ENCODE assay signal across 22 cellular contexts in the genomic region with DNA sequence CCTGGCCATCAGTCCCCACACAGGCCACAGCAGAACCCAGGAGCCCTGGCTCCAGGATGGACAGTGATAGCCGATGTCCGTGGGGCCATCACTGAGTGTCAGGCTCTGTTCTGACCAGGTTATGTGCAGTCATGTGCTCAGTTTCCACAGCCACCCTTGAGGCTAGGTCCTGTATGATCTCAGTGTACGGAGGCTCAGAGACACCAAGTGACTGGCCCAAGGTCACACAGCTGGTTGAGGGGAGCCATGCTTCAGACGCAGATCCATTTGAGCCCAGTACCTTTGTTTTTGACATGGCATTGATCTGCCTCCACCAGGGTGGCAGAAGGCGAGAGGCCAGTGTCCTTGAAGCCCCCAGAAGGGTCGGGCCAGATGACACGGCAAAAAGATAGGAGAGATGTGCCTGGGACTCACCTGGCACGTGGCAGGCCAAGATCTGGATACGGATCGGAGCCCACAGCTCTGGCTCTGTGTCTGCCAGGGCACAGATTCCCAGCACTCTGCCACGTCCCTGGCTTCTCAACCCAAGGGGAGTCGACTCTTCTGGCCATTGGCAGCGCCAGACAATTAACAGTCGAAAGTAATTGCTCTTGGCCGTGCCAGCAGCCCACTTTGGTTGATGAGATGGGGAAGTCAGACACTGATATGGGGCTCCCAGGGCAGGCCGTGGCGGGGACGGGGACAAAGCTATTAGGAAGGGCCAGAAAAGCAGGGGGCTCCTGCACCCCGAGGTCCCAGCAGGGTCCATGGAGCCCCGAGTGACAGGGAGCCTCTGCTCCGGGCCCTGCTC. TPM values are rescaled to one million over a fixed set of nuclear protein-coding genes. Genes with fewer than 3 reads are reported as not detected.
DNase-seq lines count a peak whose midpoint lies in the region; ATAC-seq, FAIRE-seq and TF ChIP-seq lines count a peak whose summit lies in the region.
"Had no signal": no experiment of that assay in that cellular context is flagged by ENCODE, and none has a peak within 500 bp of the region (broad histone marks: within the 10 kb centered on the region; RNA-seq: fewer than 3 reads in every experiment).

No MANE protein-coding gene starts in this region.

- TF ChIP-seq EP300 in HepG2 (IDR thresholded peaks at IDR 0.05; ENCODE audit: low read depth in 2 of 2, low read length in 2 of 2) (no peak), HepG2 (CRISPR knock-in tag; IDR thresholded peaks at IDR 0.05; ENCODE audit: borderline replicate concordance) (no peak), K562 (IDR thresholded peaks at IDR 0.05; ENCODE audit: low read length) (no peak)

- H3K36me3 ChIP-seq in HepG2 (replicated peaks in 1 of 2; ENCODE audit: control insufficient read depth in 1 of 2, insufficient read depth in 2 of 2, low read length in 2 of 2) = no peaks in the 10 kb centered on the region
- no peaks in the 10 kb centered on the region for H3K36me3 ChIP-seq in right lobe of liver
- H3K36me3 ChIP-seq in K562 (ENCODE audit: control insufficient read depth, insufficient read depth, low read length) = no peaks in the 10 kb centered on the region
- H3K36me3 ChIP-seq: MG63, SJSA1 had no signal

- H3K4me3 ChIP-seq in HepG2 (replicated peaks in 1 of 3; ENCODE audit: insufficient read depth in 1 of 3, low read depth in 2 of 3, low read length in 3 of 3) = no peak overlapping the region
- H3K4me3 ChIP-seq in right lobe of liver = no peak overlapping the region
- no peak overlapping the region for H3K4me3 ChIP-seq in K562
- H3K4me3 ChIP-seq: MG63, PC-9, SJSA1 had no signal

- TF ChIP-seq POLR2A in HepG2 (IDR thresholded peaks at IDR 0.05; ENCODE audit: insufficient read depth in 1 of 2, low read depth in 2 of 2, low read length in 2 of 2) (no peak), right lobe of liver (IDR thresholded peaks at IDR 0.05) (no peak), K562 (conservative IDR thresholded peaks at IDR 0.05) (no peak)

- DNase-seq in HepG2 (ENCODE audit: low spot score) (no peak), right lobe of liver (no peak), K562 (ENCODE audit: extremely low read depth in 1 of 4, low spot score in 3 of 4) (no peak), DMS153 (lab: John Stamatoyannopoulos, UW) (no peak), retina (no peak), left lobe of liver (ENCODE audit: low spot score) (no peak), NCI-H1436 treated with DMSO at 0.1 percent for 48 hours (lab: John Stamatoyannopoulos, UW) (no peak)
- DNase-seq: Calu3; CD8-positive, alpha-beta memory T cell; DMS53; GF-D8; MG63; NCI-H1417; NCI-H187; NCI-H526; PC-9; RPMI8226 had no signal

- H3K27me3 ChIP-seq in HepG2 (ENCODE audit: control insufficient read depth in 1 of 2, insufficient read depth in 2 of 2, low read length in 2 of 2) = peaks cover 0 to 5% of the 10 kb centered on the region in 2 experiments; a peak in 2 of 5 replicates
- H3K27me3 ChIP-seq in right lobe of liver = no peaks in the 10 kb centered on the region
- H3K27me3 ChIP-seq in K562 (ENCODE audit: control insufficient read depth in 2 of 2, insufficient read depth in 2 of 2, low read length in 2 of 2) = peaks cover 17 to 50% of the 10 kb centered on the region in 2 experiments; a peak in 4 of 5 replicates
- no peaks in the 10 kb centered on the region for H3K27me3 ChIP-seq in layer of hippocampus (ENCODE audit: control insufficient read depth, insufficient read depth, low read length)
- H3K27me3 ChIP-seq: MG63, SJSA1 had no signal

- H3K9me3 ChIP-seq in HepG2 (ENCODE audit: low read length) (no peaks in the 10 kb centered on the region), right lobe of liver (no peaks in the 10 kb centered on the region), K562 (replicated peaks; ENCODE audit: control insufficient read depth, insufficient read depth, low read depth, low read length) (peaks cover 12% of the 10 kb centered on the region)

- in situ Hi-C loops in HepG2 (cut with HindIII; ENCODE audit: extremely low pct_ligation_motif_present, low pct_unique_long_range_greater_than_20kb) (no loop called here), K562 (cut with MboI) (no loop called here)

- peaks cover under 1% of the 10 kb centered on the region for H3K9me1 ChIP-seq in K562 (ENCODE audit: control insufficient read depth, insufficient read depth, low read length)

- FAIRE-seq in HepG2 (lab: Jason Lieb, UNC) (no peak), K562 (lab: Jason Lieb, UNC) (no peak)
- FAIRE-seq: H1 had no signal

- H3K79me2 ChIP-seq in HepG2 (ENCODE audit: insufficient read depth, low read length) (no peaks in the 10 kb centered on the region), K562 (ENCODE audit: control insufficient read depth, insufficient read depth, low read length) (no peaks in the 10 kb centered on the region)

- TF ChIP-seq CTCF in HepG2 (CRISPR knock-in tag; IDR thresholded peaks at IDR 0.05) (no peak), right lobe of liver (IDR thresholded peaks at IDR 0.05) (no peak), K562 (IDR thresholded peaks at IDR 0.05 in 2 of 3, conservative IDR thresholded peaks at IDR 0.05 in 1 of 3; ENCODE audit: insufficient read depth in 2 of 3, low read depth in 1 of 3, low read length in 3 of 3) (no peak)

- BruUV-seq in HepG2 (replicated peaks; lab: Mats Ljungman, UMichigan) = no TSS peak
- BruUV-seq in K562 (replicated peaks; lab: Mats Ljungman, UMichigan) = no TSS peak

- H3K4me2 ChIP-seq in HepG2 (ENCODE audit: low read depth, low read length) (peak overlapping the region; percentile 56; the same call in 1 of the 2 replicates), K562 (ENCODE audit: insufficient read depth, low read length) (no peak overlapping the region)
- H3K4me2 ChIP-seq: PC-9 had no signal

- H2AFZ ChIP-seq in HepG2 (ENCODE audit: low read length) = no peak overlapping the region
- H2AFZ ChIP-seq in K562 (ENCODE audit: low read depth, low read length) = no peak overlapping the region
- H2AFZ ChIP-seq: PC-9 had no signal

- H4K20me1 ChIP-seq in HepG2 (ENCODE audit: insufficient read depth, low read length) = no peaks in the 10 kb centered on the region
- H4K20me1 ChIP-seq in K562 (replicated peaks; ENCODE audit: control insufficient read depth, insufficient read depth, low read length) = peaks cover 19% of the 10 kb centered on the region

- H3K27ac ChIP-seq in HepG2 (ENCODE audit: extremely low read length, insufficient read depth, low read length) = no peak overlapping the region
- H3K27ac ChIP-seq in right lobe of liver = no peak overlapping the region
- no peak overlapping the region for H3K27ac ChIP-seq in K562 (ENCODE audit: extremely low read depth, low read depth, low read length)
- H3K27ac ChIP-seq in layer of hippocampus (ENCODE audit: low read depth, low read length) = peak overlapping the region; percentile 77
- H3K27ac ChIP-seq: C4-2B, PC-9, SJSA1 had no signal

- H3K4me1 ChIP-seq in HepG2 (ENCODE audit: insufficient read depth, low read length) (peaks cover 27% of the 10 kb centered on the region), right lobe of liver (no peaks in the 10 kb centered on the region), K562 (replicated peaks in 1 of 2; ENCODE audit: control insufficient read depth in 2 of 2, insufficient read depth in 2 of 2, low read length in 2 of 2) (peaks cover 0 to 30% of the 10 kb centered on the region in 2 experiments; a peak in 2 of 5 replicates)
- H3K4me1 ChIP-seq: SJSA1 had no signal

- ATAC-seq in HepG2 = no peak
- no peak for ATAC-seq in right lobe of liver
- ATAC-seq in K562 = no peak
- ATAC-seq in left lobe of liver = no peak

- TF ChIP-seq RAD21 in HepG2 (CRISPR knock-in tag; IDR thresholded peaks at IDR 0.05) = no peak
- no peak for TF ChIP-seq RAD21 in K562 (CRISPR knock-in tag; conservative IDR thresholded peaks at IDR 0.05 in 1 of 2, IDR thresholded peaks at IDR 0.05 in 1 of 2)

- POLR2A ChIA-PET in HepG2 (lab: Yijun Ruan, JAX) (no interaction called here), K562 (lab: Yijun Ruan, JAX) (interaction anchor here (1.6 kb wide), 1 partner anchor 12 kb away, joined by 6 read pairs; no protein-coding TSS in a partner anchor)

- WGBS in HepG2 (ENCODE audit: low lambda C conversion rate) = 61% methylated on average over 9 of the region's 21 CpGs
- WGBS in right lobe of liver (ENCODE audit: insufficient coverage, low coverage, low lambda C conversion rate, missing lambda C conversion rate) = 94% methylated on average over 9 of the region's 21 CpGs
- WGBS in K562 (ENCODE audit: insufficient coverage, low coverage, missing lambda C conversion rate) = 15% methylated on average over 21 of the region's 21 CpGs

- no peak overlapping the region for H3K9ac ChIP-seq in HepG2 (ENCODE audit: insufficient read depth, low read depth, low read length)
- peak overlapping the region in 1 of 2 experiments; percentile 59; a peak in 1 of 4 replicates for H3K9ac ChIP-seq in K562 (ENCODE audit: insufficient read depth in 1 of 2, low read depth in 2 of 2, low read length in 2 of 2)

- CTCF ChIA-PET in HepG2 (lab: Yijun Ruan, JAX; ENCODE audit: low intra/inter-chr PET ratio, low total read pairs) = no interaction called here
- CTCF ChIA-PET in K562 (lab: Yijun Ruan, JAX; ENCODE audit: low intra/inter-chr PET ratio) = no interaction called here

- intact Hi-C loops in HepG2 (cut with micrococcal nuclease; ENCODE audit: unreplicated experiment) = no loop called here
- intact Hi-C loops in right lobe of liver (cut with DNase I) = loop anchor here in 1 of 2 donors (5.0 kb wide), 1 partner anchor 62 kb away; no protein-coding TSS in a partner anchor
- intact Hi-C loops in K562 (cut with micrococcal nuclease) = no loop called here

RNA-seq across cellular contexts. Expression of a gene that starts 15.6 kb away (rescaled TPM):
- total RNA-seq in HepG2 (2016; rRNA removed; fragmentation: Illumina TruSeq; extraction: Trizol) (1.3 and 1.7 TPM in 2 replicates), right lobe of liver (1 to 10 TPM; 3.7 to 6.3 (median 4.9) TPM), K562 (2014; rRNA removed) (1.0 and 1.1 TPM in 2 replicates), K562 (2014; rRNA removed; fragmentation: Illumina TruSeq; extraction: Trizol) (0.13 and 0.76 TPM in 2 replicates), K562 (2015; rRNA removed; fragmentation: Illumina TruSeq; extraction: Trizol) (0.53 and 0.69 TPM in 2 replicates), K562 (2021) (1.8 and 1.9 TPM in 2 replicates), left lobe of liver (4.8 TPM)
- 0.61 and 0.62 TPM in 2 replicates for total RNA-seq in HepG2 (2016; cell fraction: cytosol; rRNA removed; fragmentation: Illumina TruSeq; extraction: Trizol; ENCODE audit: low read depth)
- total RNA-seq in HepG2 (2016; cell fraction: insoluble cytoplasmic fraction; rRNA removed; fragmentation: Illumina TruSeq; extraction: Trizol) = 1.1 and 1.6 TPM in 2 replicates
- 1.6 and 1.7 TPM in 2 replicates for total RNA-seq in HepG2 (2016; cell fraction: membrane; rRNA removed; fragmentation: Illumina TruSeq; extraction: Trizol)
- total RNA-seq in HepG2 (2016; cell fraction: nucleus; rRNA removed; fragmentation: Illumina TruSeq; extraction: Trizol) = 1.2 and 1.7 TPM in 2 replicates
- polyA plus RNA-seq in HepG2 (2011; rRNA removed) (2.4 and 3.1 TPM in 2 replicates), K562 (2011; rRNA removed) (1.4 and 2.8 TPM in 2 replicates), K562 (2014; fragmentation: Illumina TruSeq; extraction: Trizol) (1.5 TPM in 2 replicates), K562 (2014; fragmentation: Nextera tagmentation; extraction: Ambion mirVana) (not detected), K562 (2014; rRNA removed) (1.00 and 1.2 TPM in 2 replicates)
- polyA plus RNA-seq in HepG2 (2011; cell fraction: cytosol; rRNA removed) = 2.1 and 2.9 TPM in 2 replicates
- polyA plus RNA-seq in HepG2 (2011; cell fraction: nucleus; rRNA removed) = 8.0 and 8.2 TPM in 2 replicates
- 3.2 TPM in 2 replicates for polyA plus RNA-seq in HepG2 (2012)
- polyA plus RNA-seq in HepG2 (2016; cell fraction: cytosol; fragmentation: Illumina TruSeq; extraction: Trizol; ENCODE audit: low read depth) = 0.58 and 0.84 TPM in 2 replicates
- 1.7 and 2.0 TPM in 2 replicates for polyA plus RNA-seq in HepG2 (2016; cell fraction: insoluble cytoplasmic fraction; fragmentation: Illumina TruSeq; extraction: Trizol; ENCODE audit: low read depth)
- 1.4 and 1.6 TPM in 2 replicates for polyA plus RNA-seq in HepG2 (2016; cell fraction: membrane; fragmentation: Illumina TruSeq; extraction: Trizol; ENCODE audit: low read depth)
- polyA plus RNA-seq in HepG2 (2016; cell fraction: nucleus; fragmentation: Illumina TruSeq; extraction: Trizol; ENCODE audit: insufficient read depth, low read depth) = 3.6 and 4.8 TPM in 2 replicates
- 6.3 and 14.8 TPM in 2 replicates for polyA minus RNA-seq in HepG2 (2011; rRNA and poly(A)+ RNA removed; ENCODE audit: low replicate concordance)
- 1.1 and 1.3 TPM in 2 replicates for polyA minus RNA-seq in HepG2 (2011; cell fraction: cytosol; rRNA and poly(A)+ RNA removed)
- polyA minus RNA-seq in HepG2 (2011; cell fraction: nucleus; rRNA and poly(A)+ RNA removed) = 1.9 and 2.9 TPM in 2 replicates
- total RNA-seq in K562 (2011; cell fraction: chromatin; rRNA removed; ENCODE audit: low replicate concordance) = 2.9 and 11.6 TPM in 2 replicates
- total RNA-seq in K562 (2011; cell fraction: nucleolus; rRNA removed) = 6.2 and 7.6 TPM in 2 replicates
- 3.4 and 4.6 TPM in 2 replicates for total RNA-seq in K562 (2011; cell fraction: nucleoplasm; rRNA removed)
- 2.5 and 3.6 TPM in 2 replicates for polyA plus RNA-seq in K562 (2011; cell fraction: cytosol; rRNA removed)
- 4.8 and 5.7 TPM in 2 replicates for polyA plus RNA-seq in K562 (2011; cell fraction: nucleus; rRNA removed)
- 1.2 and 5.4 TPM in 2 replicates for polyA plus RNA-seq in K562 (2012)
- polyA minus RNA-seq in K562 (2011; rRNA and poly(A)+ RNA removed) = 2.9 and 3.4 TPM in 2 replicates
- 3.0 and 3.9 TPM in 2 replicates for polyA minus RNA-seq in K562 (2011; cell fraction: cytosol; rRNA and poly(A)+ RNA removed)
- polyA minus RNA-seq in K562 (2011; cell fraction: nucleus; rRNA and poly(A)+ RNA removed) = 3.5 and 5.4 TPM in 2 replicates

RNA-seq across cellular contexts. Expression of a gene that starts 28.6 kb away (rescaled TPM):
- 0.07 TPM in 2 replicates for total RNA-seq in HepG2 (2016; rRNA removed; fragmentation: Illumina TruSeq; extraction: Trizol)
- total RNA-seq in HepG2 (2016; cell fraction: cytosol; rRNA removed; fragmentation: Illumina TruSeq; extraction: Trizol; ENCODE audit: low read depth) = 0.30 TPM in 1 of 2 replicates, not detected in the other
- 0.09 and 0.30 TPM in 2 replicates for total RNA-seq in HepG2 (2016; cell fraction: insoluble cytoplasmic fraction; rRNA removed; fragmentation: Illumina TruSeq; extraction: Trizol)
- total RNA-seq in HepG2 (2016; cell fraction: membrane; rRNA removed; fragmentation: Illumina TruSeq; extraction: Trizol) = 0.15 and 0.17 TPM in 2 replicates
- 0.09 and 0.22 TPM in 2 replicates for total RNA-seq in HepG2 (2016; cell fraction: nucleus; rRNA removed; fragmentation: Illumina TruSeq; extraction: Trizol)
- 0.17 TPM in 2 replicates for polyA plus RNA-seq in HepG2 (2011; rRNA removed)
- 0.05 and 0.13 TPM in 2 replicates for polyA plus RNA-seq in HepG2 (2011; cell fraction: cytosol; rRNA removed)
- 0.73 and 1.3 TPM in 2 replicates for polyA plus RNA-seq in HepG2 (2011; cell fraction: nucleus; rRNA removed)
- 1.5 and 1.8 TPM in 2 replicates for polyA plus RNA-seq in HepG2 (2012)
- polyA plus RNA-seq in HepG2 (2016; cell fraction: cytosol; fragmentation: Illumina TruSeq; extraction: Trizol; ENCODE audit: low read depth) = 0.23 and 0.25 TPM in 2 replicates
- polyA plus RNA-seq in HepG2 (2016; cell fraction: insoluble cytoplasmic fraction; fragmentation: Illumina TruSeq; extraction: Trizol; ENCODE audit: low read depth) = 0.54 and 0.83 TPM in 2 replicates
- 0.34 and 0.41 TPM in 2 replicates for polyA plus RNA-seq in HepG2 (2016; cell fraction: membrane; fragmentation: Illumina TruSeq; extraction: Trizol; ENCODE audit: low read depth)
- polyA plus RNA-seq in HepG2 (2016; cell fraction: nucleus; fragmentation: Illumina TruSeq; extraction: Trizol; ENCODE audit: insufficient read depth, low read depth) = 1.3 and 1.5 TPM in 2 replicates
- polyA minus RNA-seq in HepG2 (2011; rRNA and poly(A)+ RNA removed; ENCODE audit: low replicate concordance) = 0.34 TPM in 1 of 2 replicates, not detected in the other
- 0.97 and 1.1 TPM in 2 replicates for polyA minus RNA-seq in HepG2 (2011; cell fraction: cytosol; rRNA and poly(A)+ RNA removed)
- polyA minus RNA-seq in HepG2 (2011; cell fraction: nucleus; rRNA and poly(A)+ RNA removed) = 0.25 and 0.26 TPM in 2 replicates
- under 1 TPM in 4 of 6 experiments, not detected in 2; 0.07 to 0.37 (median 0.12) TPM for total RNA-seq in right lobe of liver
- 0.14 and 0.35 TPM in 2 replicates for total RNA-seq in K562 (2011; cell fraction: chromatin; rRNA removed; ENCODE audit: low replicate concordance)
- total RNA-seq in K562 (2011; cell fraction: nucleolus; rRNA removed) = 0.17 and 0.26 TPM in 2 replicates
- total RNA-seq in K562 (2011; cell fraction: nucleoplasm; rRNA removed) = 0.22 and 0.53 TPM in 2 replicates
- 0.05 TPM in 1 of 2 replicates, not detected in the other for total RNA-seq in K562 (2014; rRNA removed)
- total RNA-seq in K562 (2014; rRNA removed; fragmentation: Illumina TruSeq; extraction: Trizol) = not detected in 2 replicates
- total RNA-seq in K562 (2015; rRNA removed; fragmentation: Illumina TruSeq; extraction: Trizol) = 0.04 TPM in 1 of 2 replicates, not detected in the other
- total RNA-seq in K562 (2021) = 0.29 and 0.42 TPM in 2 replicates
- 0.07 TPM in 1 of 2 replicates, not detected in the other for polyA plus RNA-seq in K562 (2011; rRNA removed)
- 0.09 and 0.13 TPM in 2 replicates for polyA plus RNA-seq in K562 (2011; cell fraction: cytosol; rRNA removed)
- 0.25 and 0.30 TPM in 2 replicates for polyA plus RNA-seq in K562 (2011; cell fraction: nucleus; rRNA removed)
- polyA plus RNA-seq in K562 (2012) = 0.16 and 0.22 TPM in 2 replicates
- 0.06 and 0.14 TPM in 2 replicates for polyA plus RNA-seq in K562 (2014; fragmentation: Illumina TruSeq; extraction: Trizol)
- not detected for polyA plus RNA-seq in K562 (2014; fragmentation: Nextera tagmentation; extraction: Ambion mirVana)
- not detected in 2 replicates for polyA plus RNA-seq in K562 (2014; rRNA removed)
- polyA minus RNA-seq in K562 (2011; rRNA and poly(A)+ RNA removed) = 0.06 TPM in 1 of 2 replicates, not detected in the other
- 0.29 and 0.82 TPM in 2 replicates for polyA minus RNA-seq in K562 (2011; cell fraction: cytosol; rRNA and poly(A)+ RNA removed)
- polyA minus RNA-seq in K562 (2011; cell fraction: nucleus; rRNA and poly(A)+ RNA removed) = 0.11 and 0.13 TPM in 2 replicates
- 0.15 TPM for total RNA-seq in left lobe of liver
- total RNA-seq: CD8-positive, alpha-beta memory T cell; LHCN-M2; SJSA1 had no signal
- polyA plus RNA-seq: CD8-positive, alpha-beta memory T cell had no signal

RNA-seq across cellular contexts. Expression of a gene that starts 42.7 kb away (rescaled TPM):
- total RNA-seq in HepG2 (2016; rRNA removed; fragmentation: Illumina TruSeq; extraction: Trizol) = 4.0 and 8.0 TPM in 2 replicates
- 0.97 and 1.0 TPM in 2 replicates for total RNA-seq in HepG2 (2016; cell fraction: cytosol; rRNA removed; fragmentation: Illumina TruSeq; extraction: Trizol; ENCODE audit: low read depth)
- 4.0 and 9.1 TPM in 2 replicates for total RNA-seq in HepG2 (2016; cell fraction: insoluble cytoplasmic fraction; rRNA removed; fragmentation: Illumina TruSeq; extraction: Trizol)
- total RNA-seq in HepG2 (2016; cell fraction: membrane; rRNA removed; fragmentation: Illumina TruSeq; extraction: Trizol) = 2.2 and 3.4 TPM in 2 replicates
- 7.5 and 8.2 TPM in 2 replicates for total RNA-seq in HepG2 (2016; cell fraction: nucleus; rRNA removed; fragmentation: Illumina TruSeq; extraction: Trizol)
- polyA plus RNA-seq in HepG2 (2011; rRNA removed) = 10.3 and 14.6 TPM in 2 replicates
- polyA plus RNA-seq in HepG2 (2011; cell fraction: cytosol; rRNA removed) = 6.6 and 7.8 TPM in 2 replicates
- 7.6 and 8.4 TPM in 2 replicates for polyA plus RNA-seq in HepG2 (2011; cell fraction: nucleus; rRNA removed)
- polyA plus RNA-seq in HepG2 (2012) = 10.1 and 12.0 TPM in 2 replicates
- polyA plus RNA-seq in HepG2 (2016; cell fraction: cytosol; fragmentation: Illumina TruSeq; extraction: Trizol; ENCODE audit: low read depth) = 0.41 and 0.42 TPM in 2 replicates
- 2.8 and 3.6 TPM in 2 replicates for polyA plus RNA-seq in HepG2 (2016; cell fraction: insoluble cytoplasmic fraction; fragmentation: Illumina TruSeq; extraction: Trizol; ENCODE audit: low read depth)
- polyA plus RNA-seq in HepG2 (2016; cell fraction: membrane; fragmentation: Illumina TruSeq; extraction: Trizol; ENCODE audit: low read depth) = 0.65 and 1.00 TPM in 2 replicates
- polyA plus RNA-seq in HepG2 (2016; cell fraction: nucleus; fragmentation: Illumina TruSeq; extraction: Trizol; ENCODE audit: insufficient read depth, low read depth) = 8.0 and 10.3 TPM in 2 replicates
- 13.5 and 26.2 TPM in 2 replicates for polyA minus RNA-seq in HepG2 (2011; rRNA and poly(A)+ RNA removed; ENCODE audit: low replicate concordance)
- 10.5 and 13.4 TPM in 2 replicates for polyA minus RNA-seq in HepG2 (2011; cell fraction: cytosol; rRNA and poly(A)+ RNA removed)
- 5.5 and 7.0 TPM in 2 replicates for polyA minus RNA-seq in HepG2 (2011; cell fraction: nucleus; rRNA and poly(A)+ RNA removed)
- 1 to 10 TPM; 1.5 to 9.6 (median 3.5) TPM for total RNA-seq in right lobe of liver
- total RNA-seq in K562 (2011; cell fraction: chromatin; rRNA removed; ENCODE audit: low replicate concordance) = 12.2 and 21.7 TPM in 2 replicates
- total RNA-seq in K562 (2011; cell fraction: nucleolus; rRNA removed) = 17.6 and 21.2 TPM in 2 replicates
- total RNA-seq in K562 (2011; cell fraction: nucleoplasm; rRNA removed) = 11.2 and 13.3 TPM in 2 replicates
- 4.8 TPM in 2 replicates for total RNA-seq in K562 (2014; rRNA removed)
- total RNA-seq in K562 (2014; rRNA removed; fragmentation: Illumina TruSeq; extraction: Trizol) = 1.4 and 3.2 TPM in 2 replicates
- 2.6 and 3.1 TPM in 2 replicates for total RNA-seq in K562 (2015; rRNA removed; fragmentation: Illumina TruSeq; extraction: Trizol)
- total RNA-seq in K562 (2021) = 5.7 and 7.1 TPM in 2 replicates
- 5.3 and 6.2 TPM in 2 replicates for polyA plus RNA-seq in K562 (2011; rRNA removed)
- polyA plus RNA-seq in K562 (2011; cell fraction: cytosol; rRNA removed) = 4.5 and 8.1 TPM in 2 replicates
- 4.7 and 5.5 TPM in 2 replicates for polyA plus RNA-seq in K562 (2011; cell fraction: nucleus; rRNA removed)
- polyA plus RNA-seq in K562 (2012) = 3.0 and 3.6 TPM in 2 replicates
- 3.5 and 4.9 TPM in 2 replicates for polyA plus RNA-seq in K562 (2014; fragmentation: Illumina TruSeq; extraction: Trizol)
- polyA plus RNA-seq in K562 (2014; fragmentation: Nextera tagmentation; extraction: Ambion mirVana) = under 1 TPM in 1 of 2 experiments, not detected in 1; 0.08 TPM
- polyA plus RNA-seq in K562 (2014; rRNA removed) = 1.7 and 3.5 TPM in 2 replicates
- 4.9 and 6.5 TPM in 2 replicates for polyA minus RNA-seq in K562 (2011; rRNA and poly(A)+ RNA removed)
- polyA minus RNA-seq in K562 (2011; cell fraction: cytosol; rRNA and poly(A)+ RNA removed) = 5.1 and 6.6 TPM in 2 replicates
- polyA minus RNA-seq in K562 (2011; cell fraction: nucleus; rRNA and poly(A)+ RNA removed) = 2.3 and 3.1 TPM in 2 replicates
- 4.3 TPM for total RNA-seq in left lobe of liver
- total RNA-seq: CD8-positive, alpha-beta memory T cell had no signal
- polyA plus RNA-seq: CD8-positive, alpha-beta memory T cell had no signal

RNA-seq across cellular contexts. Expression of a gene that starts 58.1 kb away (rescaled TPM):
- 8.7 and 10.8 TPM in 2 replicates for total RNA-seq in HepG2 (2016; rRNA removed; fragmentation: Illumina TruSeq; extraction: Trizol)
- total RNA-seq in HepG2 (2016; cell fraction: cytosol; rRNA removed; fragmentation: Illumina TruSeq; extraction: Trizol; ENCODE audit: low read depth) = 3.9 and 4.1 TPM in 2 replicates
- total RNA-seq in HepG2 (2016; cell fraction: insoluble cytoplasmic fraction; rRNA removed; fragmentation: Illumina TruSeq; extraction: Trizol) = 7.6 and 11.7 TPM in 2 replicates
- 11.5 and 13.1 TPM in 2 replicates for total RNA-seq in HepG2 (2016; cell fraction: membrane; rRNA removed; fragmentation: Illumina TruSeq; extraction: Trizol)
- 8.3 and 8.5 TPM in 2 replicates for total RNA-seq in HepG2 (2016; cell fraction: nucleus; rRNA removed; fragmentation: Illumina TruSeq; extraction: Trizol)
- polyA plus RNA-seq in HepG2 (2011; rRNA removed) = 9.0 and 14.8 TPM in 2 replicates
- polyA plus RNA-seq in HepG2 (2011; cell fraction: cytosol; rRNA removed) = 8.8 and 11.2 TPM in 2 replicates
- polyA plus RNA-seq in HepG2 (2011; cell fraction: nucleus; rRNA removed) = 42.0 and 50.6 TPM in 2 replicates
- polyA plus RNA-seq in HepG2 (2012) = 17.3 and 19.9 TPM in 2 replicates
- polyA plus RNA-seq in HepG2 (2016; cell fraction: cytosol; fragmentation: Illumina TruSeq; extraction: Trizol; ENCODE audit: low read depth) = 3.9 and 4.4 TPM in 2 replicates
- polyA plus RNA-seq in HepG2 (2016; cell fraction: insoluble cytoplasmic fraction; fragmentation: Illumina TruSeq; extraction: Trizol; ENCODE audit: low read depth) = 10.5 and 15.1 TPM in 2 replicates
- polyA plus RNA-seq in HepG2 (2016; cell fraction: membrane; fragmentation: Illumina TruSeq; extraction: Trizol; ENCODE audit: low read depth) = 8.5 and 10.6 TPM in 2 replicates
- polyA plus RNA-seq in HepG2 (2016; cell fraction: nucleus; fragmentation: Illumina TruSeq; extraction: Trizol; ENCODE audit: insufficient read depth, low read depth) = 25.7 and 31.5 TPM in 2 replicates
- 17.6 and 23.5 TPM in 2 replicates for polyA minus RNA-seq in HepG2 (2011; rRNA and poly(A)+ RNA removed; ENCODE audit: low replicate concordance)
- 10.0 and 13.0 TPM in 2 replicates for polyA minus RNA-seq in HepG2 (2011; cell fraction: cytosol; rRNA and poly(A)+ RNA removed)
- polyA minus RNA-seq in HepG2 (2011; cell fraction: nucleus; rRNA and poly(A)+ RNA removed) = 11.2 and 11.7 TPM in 2 replicates
- total RNA-seq in right lobe of liver = 10 to 100 TPM in 5 of 6 experiments, 1 to 10 TPM in 1; 9.7 to 22.1 (median 15.6) TPM
- total RNA-seq in K562 (2011; cell fraction: chromatin; rRNA removed; ENCODE audit: low replicate concordance) = 34.2 and 92.8 TPM in 2 replicates
- total RNA-seq in K562 (2011; cell fraction: nucleolus; rRNA removed) = 57.2 and 57.4 TPM in 2 replicates
- 41.1 and 52.7 TPM in 2 replicates for total RNA-seq in K562 (2011; cell fraction: nucleoplasm; rRNA removed)
- 19.4 and 23.9 TPM in 2 replicates for total RNA-seq in K562 (2014; rRNA removed)
- total RNA-seq in K562 (2014; rRNA removed; fragmentation: Illumina TruSeq; extraction: Trizol) = 3.1 and 4.1 TPM in 2 replicates
- 11.3 and 12.3 TPM in 2 replicates for total RNA-seq in K562 (2015; rRNA removed; fragmentation: Illumina TruSeq; extraction: Trizol)
- total RNA-seq in K562 (2021) = 43.8 and 45.8 TPM in 2 replicates
- polyA plus RNA-seq in K562 (2011; rRNA removed) = 14.9 and 15.7 TPM in 2 replicates
- 16.0 and 27.0 TPM in 2 replicates for polyA plus RNA-seq in K562 (2011; cell fraction: cytosol; rRNA removed)
- 39.0 and 61.8 TPM in 2 replicates for polyA plus RNA-seq in K562 (2011; cell fraction: nucleus; rRNA removed)
- 29.3 and 31.2 TPM in 2 replicates for polyA plus RNA-seq in K562 (2012)
- polyA plus RNA-seq in K562 (2014; fragmentation: Illumina TruSeq; extraction: Trizol) = 14.1 and 27.3 TPM in 2 replicates
- under 1 TPM; 0.51 to 0.99 TPM for polyA plus RNA-seq in K562 (2014; fragmentation: Nextera tagmentation; extraction: Ambion mirVana)
- 37.6 and 40.1 TPM in 2 replicates for polyA plus RNA-seq in K562 (2014; rRNA removed)
- polyA minus RNA-seq in K562 (2011; rRNA and poly(A)+ RNA removed) = 4.7 and 7.6 TPM in 2 replicates
- 17.0 and 17.8 TPM in 2 replicates for polyA minus RNA-seq in K562 (2011; cell fraction: cytosol; rRNA and poly(A)+ RNA removed)
- polyA minus RNA-seq in K562 (2011; cell fraction: nucleus; rRNA and poly(A)+ RNA removed) = 14.3 and 15.6 TPM in 2 replicates
- 20.8 TPM for total RNA-seq in left lobe of liver
